Comparison of ENCODE assay signal across 12 cellular contexts in the genomic region with DNA sequence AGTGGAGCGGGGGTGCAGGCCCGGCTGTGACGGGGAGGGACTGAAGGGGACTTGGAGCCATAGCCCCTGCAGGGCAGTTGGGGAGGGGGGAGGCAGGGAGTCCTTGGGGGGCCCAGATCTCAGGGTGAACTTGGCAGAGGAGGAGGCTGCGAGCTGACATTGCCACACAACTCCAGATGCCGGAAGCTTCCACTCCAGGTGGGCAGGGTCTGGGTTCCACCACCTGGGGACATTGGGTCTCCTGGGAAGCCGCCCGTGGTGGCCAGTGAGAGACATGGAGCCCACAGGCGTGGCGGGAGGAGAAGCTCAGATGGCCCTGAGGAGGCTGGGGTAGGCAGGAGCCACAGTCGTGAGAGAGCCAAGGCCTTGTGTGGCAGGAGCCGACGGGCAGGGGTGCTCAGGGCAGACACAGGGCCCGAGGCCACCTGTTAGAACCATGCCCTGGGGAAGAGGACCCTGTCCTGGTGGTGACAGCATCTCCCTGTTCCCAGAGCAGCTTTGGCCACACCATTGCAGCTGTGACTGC. TPM values are rescaled to one million over a fixed set of nuclear protein-coding genes. Genes with fewer than 3 reads are reported as not detected.
A peak's percentile ranks its signal among the peaks of the same experiment; 100 is the strongest.
DNase-seq lines count a peak whose midpoint lies in the region; ATAC-seq, FAIRE-seq and TF ChIP-seq lines count a peak whose summit lies in the region.
"Had no signal": no experiment of that assay in that cellular context is flagged by ENCODE, and none has a peak within 500 bp of the region (broad histone marks: within the 10 kb centered on the region; RNA-seq: fewer than 3 reads in every experiment).

No MANE protein-coding gene starts in this region.

- CTCF ChIA-PET in HepG2 (lab: Yijun Ruan, JAX; ENCODE audit: low intra/inter-chr PET ratio, low total read pairs), result interaction anchor here (1.4 to 2.7 kb wide), 4 partner anchors 18 to 78 kb away, joined by 5 to 15 read pairs (median 12); partner anchors contain the start of gene GAA

- TF ChIP-seq EP300 in HepG2 (IDR thresholded peaks at IDR 0.05; ENCODE audit: low read depth in 2 of 2, low read length in 2 of 2) (no peak), HepG2 (CRISPR knock-in tag; IDR thresholded peaks at IDR 0.05; ENCODE audit: borderline replicate concordance) (no peak)

- H3K4me2 ChIP-seq in OCI-LY3 (ENCODE audit: low read length) (peak overlapping the region; percentile 84), HepG2 (ENCODE audit: low read depth, low read length) (peak overlapping the region; percentile 59; the same call in 1 of the 2 replicates)

- H3K9me3 ChIP-seq in OCI-LY3 (ENCODE audit: insufficient read depth, low read length) (no peaks in the 10 kb centered on the region), HepG2 (ENCODE audit: low read length) (no peaks in the 10 kb centered on the region)
- H3K9me3 ChIP-seq: left lung, thoracic aorta, vagina had no signal

- FAIRE-seq in HepG2 (lab: Jason Lieb, UNC), result no peak

- peaks cover 3% of the 10 kb centered on the region; the same call in 1 of the 2 replicates for H3K27me3 ChIP-seq in OCI-LY3 (ENCODE audit: low read depth, low read length)
- peaks cover 8 to 53% of the 10 kb centered on the region in 2 experiments for H3K27me3 ChIP-seq in HepG2 (ENCODE audit: control insufficient read depth in 1 of 2, insufficient read depth in 2 of 2, low read length in 2 of 2)
- no peaks in the 10 kb centered on the region for H3K27me3 ChIP-seq in dorsolateral prefrontal cortex
- H3K27me3 ChIP-seq: brain microvascular endothelial cell, left lung, vagina had no signal

- H3K36me3 ChIP-seq in OCI-LY3 (replicated peaks; ENCODE audit: low read depth, low read length) (no peaks in the 10 kb centered on the region), HepG2 (replicated peaks in 1 of 2; ENCODE audit: control insufficient read depth in 1 of 2, insufficient read depth in 2 of 2, low read length in 2 of 2) (no peaks in the 10 kb centered on the region)
- H3K36me3 ChIP-seq: brain microvascular endothelial cell, left lung, thoracic aorta, vagina had no signal

- H3K4me3 ChIP-seq in OCI-LY3 (ENCODE audit: low read length), result peak overlapping the region; percentile 73
- peak overlapping the region in 1 of 3 experiments; percentile 32; a peak in 1 of 6 replicates for H3K4me3 ChIP-seq in HepG2 (replicated peaks in 1 of 3; ENCODE audit: insufficient read depth in 1 of 3, low read depth in 2 of 3, low read length in 3 of 3)
- peak overlapping the region in 3 of 59 donors; percentile 27 to 37 (median 31) for H3K4me3 ChIP-seq in dorsolateral prefrontal cortex
- H3K4me3 ChIP-seq: left lung had no signal

- no peak for ATAC-seq in Right ventricle myocardium superior (ENCODE audit: poor library complexity)
- no peak for ATAC-seq in left ventricle myocardium superior
- ATAC-seq in HepG2, result peak; percentile 10; the same call in 1 of the 3 replicates
- no peak for ATAC-seq in GM18519 (IDR thresholded peaks at IDR 0.05; ENCODE audit: low FRiP score, unreplicated experiment)

- H3K9ac ChIP-seq in OCI-LY3 (ENCODE audit: low read length) (0 out of 2 replicates have a peak overlapping the region, but pooled peaks have one; percentile 44), HepG2 (ENCODE audit: insufficient read depth, low read depth, low read length) (no peak overlapping the region)

- BruUV-seq in HepG2 (replicated peaks; lab: Mats Ljungman, UMichigan), result no TSS peak

- H3K79me2 ChIP-seq in OCI-LY3 (ENCODE audit: low read length), result no peaks in the 10 kb centered on the region
- no peaks in the 10 kb centered on the region for H3K79me2 ChIP-seq in HepG2 (ENCODE audit: insufficient read depth, low read length)

- H3K27ac ChIP-seq in OCI-LY3 (ENCODE audit: low read length) (no peak overlapping the region), HepG2 (ENCODE audit: extremely low read length, insufficient read depth, low read length) (no peak overlapping the region), dorsolateral prefrontal cortex (no peak overlapping the region)
- H3K27ac ChIP-seq: brain microvascular endothelial cell, left lung, thoracic aorta, vagina had no signal

- WGBS in HepG2 (ENCODE audit: low lambda C conversion rate), result 35% methylated on average over 11 of the region's 13 CpGs

- DNase-seq in Right ventricle myocardium superior (peak; percentile 36), left ventricle myocardium superior (no peak), HepG2 (ENCODE audit: low spot score) (no peak), Ammon's horn (ENCODE audit: low spot score) (no peak), dorsolateral prefrontal cortex (no peak)
- no peak for DNase-seq in activated CD4-positive, alpha-beta T cell treated with anti-CD3 and anti-CD28 coated beads, Interleukin-2, amount 50 U/mL, for 4 hours

- POLR2A ChIA-PET in HepG2 (lab: Yijun Ruan, JAX), result interaction anchor here (0.8 to 1.2 kb wide), 2 partner anchors 18 to 66 kb away, joined by 3 read pairs; partner anchors contain the start of gene GAA

- H2AFZ ChIP-seq in OCI-LY3 (ENCODE audit: low read depth, low read length) (0 out of 2 replicates have a peak overlapping the region, but pooled peaks have one; percentile 81), HepG2 (ENCODE audit: low read length) (no peak overlapping the region)

- intact Hi-C loops in Right ventricle myocardium superior (cut with DNase I), result no loop called here
- intact Hi-C loops in left ventricle myocardium superior (cut with micrococcal nuclease), result no loop called here
- intact Hi-C loops in HepG2 (cut with micrococcal nuclease; ENCODE audit: unreplicated experiment), result loop anchor here (2.0 kb wide), 1 partner anchor 42 kb away; no protein-coding TSS in a partner anchor
- intact Hi-C loops in dorsolateral prefrontal cortex (cut with DNase I), result loop anchor here in 1 of 2 donors (10.0 kb wide), 1 partner anchor 78 kb away; no protein-coding TSS in a partner anchor

- no peak for TF ChIP-seq CTCF in OCI-LY3 (IDR thresholded peaks at IDR 0.05; ENCODE audit: low read depth, low read length)
- no peak for TF ChIP-seq CTCF in HepG2 (CRISPR knock-in tag; IDR thresholded peaks at IDR 0.05)
- no peak for TF ChIP-seq CTCF in dorsolateral prefrontal cortex (IDR thresholded peaks at IDR 0.05 in 54 of 56, conservative IDR thresholded peaks at IDR 0.05 in 2 of 56; ENCODE audit: low read depth in 1 of 56, partially characterized antibody in 56 of 56)

- no peak for TF ChIP-seq POLR2A in HepG2 (IDR thresholded peaks at IDR 0.05; ENCODE audit: insufficient read depth in 1 of 2, low read depth in 2 of 2, low read length in 2 of 2)

- H4K20me1 ChIP-seq in OCI-LY3 (ENCODE audit: insufficient read depth, low read length) (no peaks in the 10 kb centered on the region), HepG2 (ENCODE audit: insufficient read depth, low read length) (no peaks in the 10 kb centered on the region)

- H3K4me1 ChIP-seq in OCI-LY3 (ENCODE audit: low read length) (peaks cover 6% of the 10 kb centered on the region; the same call in 1 of the 2 replicates), HepG2 (ENCODE audit: insufficient read depth, low read length) (peaks cover 22% of the 10 kb centered on the region)
- H3K4me1 ChIP-seq: vagina had no signal

- no peak for TF ChIP-seq RAD21 in HepG2 (CRISPR knock-in tag; IDR thresholded peaks at IDR 0.05)

- in situ Hi-C loops in HepG2 (cut with HindIII; ENCODE audit: extremely low pct_ligation_motif_present, low pct_unique_long_range_greater_than_20kb), result loop anchor here (5.0 kb wide), 1 partner anchor 76 kb away; no protein-coding TSS in a partner anchor

RNA-seq across cellular contexts. Expression of gene GAA, which starts 18.2 kb away (rescaled TPM):
- total RNA-seq in Right ventricle myocardium superior (45.3 TPM), left ventricle myocardium superior (45.8 TPM), HepG2 (2016; rRNA removed; fragmentation: Illumina TruSeq; extraction: Trizol) (13.4 and 36.4 TPM in 2 replicates), dorsolateral prefrontal cortex (100 to 1,000 TPM in 1 of 120 experiments, 10 to 100 TPM in 119; 35.8 to 101 (median 61.4) TPM)
- total RNA-seq in HepG2 (2016; cell fraction: cytosol; rRNA removed; fragmentation: Illumina TruSeq; extraction: Trizol; ENCODE audit: low read depth), result 13.8 and 16.4 TPM in 2 replicates
- 12.1 and 36.9 TPM in 2 replicates for total RNA-seq in HepG2 (2016; cell fraction: insoluble cytoplasmic fraction; rRNA removed; fragmentation: Illumina TruSeq; extraction: Trizol)
- 20.3 and 20.7 TPM in 2 replicates for total RNA-seq in HepG2 (2016; cell fraction: membrane; rRNA removed; fragmentation: Illumina TruSeq; extraction: Trizol)
- total RNA-seq in HepG2 (2016; cell fraction: nucleus; rRNA removed; fragmentation: Illumina TruSeq; extraction: Trizol), result 47.6 and 57.6 TPM in 2 replicates
- 21.6 and 23.6 TPM in 2 replicates for polyA plus RNA-seq in HepG2 (2011; rRNA removed)
- 16.3 and 29.8 TPM in 2 replicates for polyA plus RNA-seq in HepG2 (2011; cell fraction: cytosol; rRNA removed)
- polyA plus RNA-seq in HepG2 (2011; cell fraction: nucleus; rRNA removed), result 231 and 320 TPM in 2 replicates
- 50.7 and 73.8 TPM in 2 replicates for polyA plus RNA-seq in HepG2 (2012)
- polyA plus RNA-seq in HepG2 (2016; cell fraction: cytosol; fragmentation: Illumina TruSeq; extraction: Trizol; ENCODE audit: low read depth), result 11.3 and 13.9 TPM in 2 replicates
- polyA plus RNA-seq in HepG2 (2016; cell fraction: insoluble cytoplasmic fraction; fragmentation: Illumina TruSeq; extraction: Trizol; ENCODE audit: low read depth), result 16.7 and 22.9 TPM in 2 replicates
- polyA plus RNA-seq in HepG2 (2016; cell fraction: membrane; fragmentation: Illumina TruSeq; extraction: Trizol; ENCODE audit: low read depth), result 13.9 and 14.3 TPM in 2 replicates
- polyA plus RNA-seq in HepG2 (2016; cell fraction: nucleus; fragmentation: Illumina TruSeq; extraction: Trizol; ENCODE audit: insufficient read depth, low read depth), result 136 and 145 TPM in 2 replicates
- 7.2 and 27.1 TPM in 2 replicates for polyA minus RNA-seq in HepG2 (2011; rRNA and poly(A)+ RNA removed; ENCODE audit: low replicate concordance)
- 22.9 and 24.2 TPM in 2 replicates for polyA minus RNA-seq in HepG2 (2011; cell fraction: cytosol; rRNA and poly(A)+ RNA removed)
- polyA minus RNA-seq in HepG2 (2011; cell fraction: nucleus; rRNA and poly(A)+ RNA removed), result 20.3 and 21.2 TPM in 2 replicates

RNA-seq across cellular contexts. Expression of gene CCDC40, which starts 46.8 kb away (rescaled TPM):
- 4.5 TPM for total RNA-seq in Right ventricle myocardium superior
- 5.8 TPM for total RNA-seq in left ventricle myocardium superior
- 3.8 and 5.5 TPM in 2 replicates for total RNA-seq in HepG2 (2016; rRNA removed; fragmentation: Illumina TruSeq; extraction: Trizol)
- 46.8 and 47.3 TPM in 2 replicates for total RNA-seq in HepG2 (2016; cell fraction: cytosol; rRNA removed; fragmentation: Illumina TruSeq; extraction: Trizol; ENCODE audit: low read depth)
- 2.3 and 7.7 TPM in 2 replicates for total RNA-seq in HepG2 (2016; cell fraction: insoluble cytoplasmic fraction; rRNA removed; fragmentation: Illumina TruSeq; extraction: Trizol)
- total RNA-seq in HepG2 (2016; cell fraction: membrane; rRNA removed; fragmentation: Illumina TruSeq; extraction: Trizol), result 11.8 and 13.0 TPM in 2 replicates
- 6.5 and 8.4 TPM in 2 replicates for total RNA-seq in HepG2 (2016; cell fraction: nucleus; rRNA removed; fragmentation: Illumina TruSeq; extraction: Trizol)
- 4.1 and 4.8 TPM in 2 replicates for polyA plus RNA-seq in HepG2 (2011; rRNA removed)
- polyA plus RNA-seq in HepG2 (2011; cell fraction: cytosol; rRNA removed), result 1.4 TPM in 2 replicates
- polyA plus RNA-seq in HepG2 (2011; cell fraction: nucleus; rRNA removed), result 17.6 and 21.2 TPM in 2 replicates
- 2.2 and 4.3 TPM in 2 replicates for polyA plus RNA-seq in HepG2 (2012)
- 0.32 and 0.43 TPM in 2 replicates for polyA plus RNA-seq in HepG2 (2016; cell fraction: cytosol; fragmentation: Illumina TruSeq; extraction: Trizol; ENCODE audit: low read depth)
- polyA plus RNA-seq in HepG2 (2016; cell fraction: insoluble cytoplasmic fraction; fragmentation: Illumina TruSeq; extraction: Trizol; ENCODE audit: low read depth), result 2.2 and 2.4 TPM in 2 replicates
- 0.74 and 0.84 TPM in 2 replicates for polyA plus RNA-seq in HepG2 (2016; cell fraction: membrane; fragmentation: Illumina TruSeq; extraction: Trizol; ENCODE audit: low read depth)
- polyA plus RNA-seq in HepG2 (2016; cell fraction: nucleus; fragmentation: Illumina TruSeq; extraction: Trizol; ENCODE audit: insufficient read depth, low read depth), result 19.3 and 21.2 TPM in 2 replicates
- polyA minus RNA-seq in HepG2 (2011; rRNA and poly(A)+ RNA removed; ENCODE audit: low replicate concordance), result 3.0 and 3.8 TPM in 2 replicates
- polyA minus RNA-seq in HepG2 (2011; cell fraction: cytosol; rRNA and poly(A)+ RNA removed), result 1.8 and 4.1 TPM in 2 replicates
- 7.0 and 8.0 TPM in 2 replicates for polyA minus RNA-seq in HepG2 (2011; cell fraction: nucleus; rRNA and poly(A)+ RNA removed)
- 10 to 100 TPM in 106 of 120 experiments, 1 to 10 TPM in 14; 6.5 to 39.9 (median 15.8) TPM for total RNA-seq in dorsolateral prefrontal cortex

RNA-seq across cellular contexts. Expression of gene TBC1D16, which starts 47.5 kb away (rescaled TPM):
- total RNA-seq in Right ventricle myocardium superior (14.0 TPM), left ventricle myocardium superior (13.1 TPM), HepG2 (2016; rRNA removed; fragmentation: Illumina TruSeq; extraction: Trizol) (24.7 and 24.9 TPM in 2 replicates), dorsolateral prefrontal cortex (10 to 100 TPM; 15.4 to 54.1 (median 29.0) TPM)
- 4.0 and 5.5 TPM in 2 replicates for total RNA-seq in HepG2 (2016; cell fraction: cytosol; rRNA removed; fragmentation: Illumina TruSeq; extraction: Trizol; ENCODE audit: low read depth)
- 22.2 and 25.3 TPM in 2 replicates for total RNA-seq in HepG2 (2016; cell fraction: insoluble cytoplasmic fraction; rRNA removed; fragmentation: Illumina TruSeq; extraction: Trizol)
- 15.6 and 15.7 TPM in 2 replicates for total RNA-seq in HepG2 (2016; cell fraction: membrane; rRNA removed; fragmentation: Illumina TruSeq; extraction: Trizol)
- total RNA-seq in HepG2 (2016; cell fraction: nucleus; rRNA removed; fragmentation: Illumina TruSeq; extraction: Trizol), result 18.9 and 20.0 TPM in 2 replicates
- polyA plus RNA-seq in HepG2 (2011; rRNA removed), result 14.9 and 18.6 TPM in 2 replicates
- 10.0 and 12.5 TPM in 2 replicates for polyA plus RNA-seq in HepG2 (2011; cell fraction: cytosol; rRNA removed)
- polyA plus RNA-seq in HepG2 (2011; cell fraction: nucleus; rRNA removed), result 35.5 and 43.5 TPM in 2 replicates
- polyA plus RNA-seq in HepG2 (2012), result 20.5 and 25.8 TPM in 2 replicates
- polyA plus RNA-seq in HepG2 (2016; cell fraction: cytosol; fragmentation: Illumina TruSeq; extraction: Trizol; ENCODE audit: low read depth), result 3.1 and 3.8 TPM in 2 replicates
- polyA plus RNA-seq in HepG2 (2016; cell fraction: insoluble cytoplasmic fraction; fragmentation: Illumina TruSeq; extraction: Trizol; ENCODE audit: low read depth), result 10.7 and 16.1 TPM in 2 replicates
- 8.3 and 8.6 TPM in 2 replicates for polyA plus RNA-seq in HepG2 (2016; cell fraction: membrane; fragmentation: Illumina TruSeq; extraction: Trizol; ENCODE audit: low read depth)
- 19.8 and 20.3 TPM in 2 replicates for polyA plus RNA-seq in HepG2 (2016; cell fraction: nucleus; fragmentation: Illumina TruSeq; extraction: Trizol; ENCODE audit: insufficient read depth, low read depth)
- 7.0 and 54.0 TPM in 2 replicates for polyA minus RNA-seq in HepG2 (2011; rRNA and poly(A)+ RNA removed; ENCODE audit: low replicate concordance)
- polyA minus RNA-seq in HepG2 (2011; cell fraction: cytosol; rRNA and poly(A)+ RNA removed), result 16.7 and 20.3 TPM in 2 replicates
- polyA minus RNA-seq in HepG2 (2011; cell fraction: nucleus; rRNA and poly(A)+ RNA removed), result 27.6 and 28.5 TPM in 2 replicates
